Comparison of ENCODE assay signal across 8 cellular contexts in genomic region chr2:216082388-216082733, GRCh38. TPM values are rescaled to one million over a fixed set of nuclear protein-coding genes. Genes with fewer than 3 reads are reported as not detected.
DNase-seq lines count a peak whose midpoint lies in the region; FAIRE-seq lines count a peak whose summit lies in the region.

No MANE protein-coding gene starts in this region.

- FAIRE-seq in frontal cortex (lab: Jason Lieb, UNC) (no peak), GM19239 (lab: Jason Lieb, UNC) (no peak)

- H3K9me3 ChIP-seq in skeletal muscle satellite cell (replicated peaks; ENCODE audit: low read length): no peaks in the 10 kb centered on the region

- H3K4me1 ChIP-seq in skeletal muscle satellite cell (ENCODE audit: control insufficient read depth, insufficient read depth, low read length): peaks cover 38% of the 10 kb centered on the region

- peak overlapping the region; percentile 97 for H3K4me3 ChIP-seq in skeletal muscle satellite cell (ENCODE audit: low read length)

- peak overlapping the region; percentile 90 for H3K9ac ChIP-seq in skeletal muscle satellite cell (ENCODE audit: low read depth, low read length)

- no peaks in the 10 kb centered on the region for H3K36me3 ChIP-seq in skeletal muscle satellite cell (ENCODE audit: insufficient read depth, low read length)

- H3K4me2 ChIP-seq in skeletal muscle satellite cell (ENCODE audit: low read length): peak overlapping the region; percentile 100

- no peaks in the 10 kb centered on the region for H3K27me3 ChIP-seq in skeletal muscle satellite cell (ENCODE audit: control insufficient read depth, insufficient read depth, low read length)

- DNase-seq in NCI-H510A treated with DMSO at 0.1 percent for 48 hours (lab: John Stamatoyannopoulos, UW): peak; percentile 47
- no peak for DNase-seq in NCI-H510A (lab: John Stamatoyannopoulos, UW)
- DNase-seq in SW480 (ENCODE audit: low spot score): peak; percentile 17
- DNase-seq in frontal cortex (ENCODE audit: low spot score in 2 of 2): peak; percentile 22 to 31
- no peak for DNase-seq in iPS-NIHi11 (ENCODE audit: low spot score)
- DNase-seq in cortex of kidney (lab: John Stamatoyannopoulos, UW): no peak
- no peak for DNase-seq in GM19239 (ENCODE audit: insufficient read length, low spot score)

RNA-seq across cellular contexts. Expression of gene TMEM169, which starts 0.6 kb away (rescaled TPM):
- 23.2 TPM for total RNA-seq in frontal cortex
- 0.25 and 2.2 TPM in 2 replicates for total RNA-seq in skeletal muscle satellite cell (2012; rRNA removed)

RNA-seq across cellular contexts. Expression of gene PECR, which starts 0.8 kb away (rescaled TPM):
- 27.3 TPM for total RNA-seq in frontal cortex
- 7.6 and 11.7 TPM in 2 replicates for total RNA-seq in skeletal muscle satellite cell (2012; rRNA removed)

RNA-seq across cellular contexts. Expression of gene XRCC5, which starts 26.8 kb away (rescaled TPM):
- 415 TPM for total RNA-seq in frontal cortex
- total RNA-seq in skeletal muscle satellite cell (2012; rRNA removed): 241 and 250 TPM in 2 replicates

Comparison
In these comparisons a context has a peak if more than half of its experiments do, and no peak if none do; other contexts are left out.
1. DNase-seq: peak in NCI-H510A treated with DMSO at 0.1 percent for 48 hours (single experiment), SW480 (single experiment) and frontal cortex (2 of 2); none in NCI-H510A (single experiment), iPS-NIHi11 (single experiment), cortex of kidney (single experiment) and GM19239 (single experiment).